ENCODE assay signal across 28 cellular contexts in genomic region chrX:30777575-30777974, GRCh38.
"Had no signal": no experiment of that assay in that cellular context is flagged by ENCODE, and none has a peak within 500 bp of the region (broad histone marks: within the 10 kb centered on the region; RNA-seq: fewer than 3 reads in every experiment).

No MANE protein-coding gene starts in this region.

- H3K4me3 Mint-ChIP-seq: activated CD4-positive, alpha-beta memory T cell treated with anti-CD3 and anti-CD28 coated beads, Interleukin-2, amount 10 ng/mL, durations not matched to agents 7 days and 5 days; activated CD4-positive, alpha-beta T cell treated with anti-CD3 and anti-CD28 coated beads for 36 hours; activated CD4-positive, alpha-beta T cell treated with anti-CD3 and anti-CD28 coated beads, Interleukin-2, amount 10 ng/mL, durations not matched to agents 24 days and 14 days; activated CD8-positive, alpha-beta memory T cell treated with anti-CD3 and anti-CD28 coated beads, Interleukin-2, amount 10 ng/mL, durations not matched to agents 7 days and 5 days; activated naive CD4-positive, alpha-beta T cell treated with anti-CD3 and anti-CD28 coated beads for 36 hours; activated naive CD4-positive, alpha-beta T cell treated with anti-CD3 and anti-CD28 coated beads, Interleukin-2, amount 50 U/mL, for 24 hours; activated naive CD8-positive, alpha-beta T cell treated with anti-CD3 and anti-CD28 coated beads, Interleukin-2, amount 10 ng/mL, durations not matched to agents 7 days and 5 days; effector memory CD8-positive, alpha-beta T cell had no signal

- H3K4me3 ChIP-seq: body of pancreas, esophagus muscularis mucosa, gastrocnemius medialis, heart left ventricle had no signal

- ATAC-seq: activated CD4-positive, alpha-beta T cell treated with anti-CD3 and anti-CD28 coated beads for 36 hours; activated CD8-positive, alpha-beta memory T cell treated with anti-CD3 and anti-CD28 coated beads, Interleukin-2, amount 10 ng/mL, durations not matched to agents 7 days and 5 days; body of pancreas; effector memory CD8-positive, alpha-beta T cell; foreskin keratinocyte; gastrocnemius medialis; heart left ventricle had no signal

- H3K27me3 Mint-ChIP-seq: activated CD4-positive, alpha-beta T cell treated with anti-CD3 and anti-CD28 coated beads, Interleukin-2, amount 10 ng/mL, durations not matched to agents 24 days and 14 days; activated naive CD8-positive, alpha-beta T cell treated with anti-CD3 and anti-CD28 coated beads, Interleukin-2, amount 10 ng/mL, durations not matched to agents 7 days and 5 days had no signal

- H3K9me3 Mint-ChIP-seq: activated CD4-positive, alpha-beta memory T cell treated with anti-CD3 and anti-CD28 coated beads, Interleukin-2, amount 10 ng/mL, durations not matched to agents 7 days and 5 days; activated naive CD4-positive, alpha-beta T cell treated with anti-CD3 and anti-CD28 coated beads for 36 hours; activated naive CD4-positive, alpha-beta T cell treated with anti-CD3 and anti-CD28 coated beads, Interleukin-2, amount 50 U/mL, for 24 hours; effector memory CD8-positive, alpha-beta T cell had no signal

- H3K27ac Mint-ChIP-seq: activated CD4-positive, alpha-beta memory T cell treated with anti-CD3 and anti-CD28 coated beads, Interleukin-2, amount 10 ng/mL, durations not matched to agents 7 days and 5 days; activated CD4-positive, alpha-beta T cell treated with anti-CD3 and anti-CD28 coated beads for 36 hours; activated CD4-positive, alpha-beta T cell treated with anti-CD3 and anti-CD28 coated beads, Interleukin-2, amount 10 ng/mL, durations not matched to agents 24 days and 14 days; activated CD8-positive, alpha-beta memory T cell treated with anti-CD3 and anti-CD28 coated beads, Interleukin-2, amount 10 ng/mL, durations not matched to agents 7 days and 5 days; activated naive CD4-positive, alpha-beta T cell treated with anti-CD3 and anti-CD28 coated beads for 36 hours; activated naive CD4-positive, alpha-beta T cell treated with anti-CD3 and anti-CD28 coated beads, Interleukin-2, amount 50 U/mL, for 24 hours; activated naive CD8-positive, alpha-beta T cell treated with anti-CD3 and anti-CD28 coated beads, Interleukin-2, amount 10 ng/mL, durations not matched to agents 7 days and 5 days; activated T-helper 2 cell treated with anti-CD3 and anti-CD28 coated beads, Interferon-gamma antibody, Interleukin-2, Interleukin-4, amounts not matched to agents 10 μg/mL and 5 μg/mL and 100 μg/mL, durations not matched to agents 14 hours and 24 hours and 36 hours; effector memory CD8-positive, alpha-beta T cell had no signal

- H3K36me3 ChIP-seq: esophagus muscularis mucosa, gastrocnemius medialis, heart left ventricle had no signal

- H3K27ac ChIP-seq: body of pancreas, esophagus muscularis mucosa, foreskin keratinocyte, gastrocnemius medialis, heart left ventricle had no signal

- H3K36me3 Mint-ChIP-seq: activated CD8-positive, alpha-beta memory T cell treated with anti-CD3 and anti-CD28 coated beads, Interleukin-2, amount 10 ng/mL, durations not matched to agents 7 days and 5 days; activated naive CD4-positive, alpha-beta T cell treated with anti-CD3 and anti-CD28 coated beads, Interleukin-2, amount 50 U/mL, for 24 hours; activated naive CD8-positive, alpha-beta T cell treated with anti-CD3 and anti-CD28 coated beads, Interleukin-2, amount 10 ng/mL, durations not matched to agents 7 days and 5 days had no signal

- H3K4me1 ChIP-seq: body of pancreas, esophagus muscularis mucosa, foreskin keratinocyte, gastrocnemius medialis, heart left ventricle had no signal

- H3K27me3 ChIP-seq: body of pancreas, esophagus muscularis mucosa, foreskin keratinocyte, gastrocnemius medialis, heart left ventricle had no signal

- H3K4me1 Mint-ChIP-seq: activated naive CD8-positive, alpha-beta T cell treated with anti-CD3 and anti-CD28 coated beads, Interleukin-2, amount 10 ng/mL, durations not matched to agents 7 days and 5 days had no signal

- DNase-seq: activated CD4-positive, alpha-beta memory T cell treated with anti-CD3 and anti-CD28 coated beads, Interleukin-2, amount 10 ng/mL, durations not matched to agents 7 days and 5 days; activated CD4-positive, alpha-beta T cell treated with anti-CD3 and anti-CD28 coated beads for 36 hours; activated CD4-positive, alpha-beta T cell treated with anti-CD3 and anti-CD28 coated beads, Interleukin-2, amount 10 ng/mL, durations not matched to agents 24 days and 14 days; activated CD4-positive, alpha-beta T cell treated with anti-CD3 and anti-CD28 coated beads, Interleukin-2, amount 50 U/mL, for 4 hours; activated CD4-positive, CD25-positive, alpha-beta regulatory T cell; activated CD4-positive, CD25-positive, alpha-beta regulatory T cell treated with anti-CD3 and anti-CD28 coated beads, Interleukin-2, amount 50 U/mL, for 72 hours; activated CD8-positive, alpha-beta memory T cell treated with anti-CD3 and anti-CD28 coated beads, Interleukin-2, amount 10 ng/mL, durations not matched to agents 7 days and 5 days; activated CD8-positive, alpha-beta memory T cell treated with anti-CD3 and anti-CD28 coated beads, Interleukin-2, amount 50 U/mL, for 4 hours; activated effector memory CD4-positive, alpha-beta T cell treated with anti-CD3 and anti-CD28 coated beads, Interleukin-2, amount 50 U/mL, for 16 hours; activated naive CD4-positive, alpha-beta T cell treated with anti-CD3 and anti-CD28 coated beads for 36 hours; activated naive CD8-positive, alpha-beta T cell treated with anti-CD3 and anti-CD28 coated beads, Interleukin-2, amount 10 ng/mL, durations not matched to agents 7 days and 5 days; activated T-cell treated with anti-CD3 and anti-CD28 coated beads, Interleukin-2, amount 50 U/mL, for 1 hour; amniotic stem cell; anterior cingulate cortex; body of pancreas; caudate nucleus; cortex of kidney; dermis blood vessel endothelial cell; effector CD4-positive, alpha-beta T cell; effector memory CD8-positive, alpha-beta T cell; erythroblast; foreskin keratinocyte; gastrocnemius medialis; glutamatergic neuron; heart left ventricle had no signal

- H3K9me3 ChIP-seq: body of pancreas, esophagus muscularis mucosa, gastrocnemius medialis, heart left ventricle had no signal
